ENCODE assay signal across 17 cellular contexts in the genomic region with DNA sequence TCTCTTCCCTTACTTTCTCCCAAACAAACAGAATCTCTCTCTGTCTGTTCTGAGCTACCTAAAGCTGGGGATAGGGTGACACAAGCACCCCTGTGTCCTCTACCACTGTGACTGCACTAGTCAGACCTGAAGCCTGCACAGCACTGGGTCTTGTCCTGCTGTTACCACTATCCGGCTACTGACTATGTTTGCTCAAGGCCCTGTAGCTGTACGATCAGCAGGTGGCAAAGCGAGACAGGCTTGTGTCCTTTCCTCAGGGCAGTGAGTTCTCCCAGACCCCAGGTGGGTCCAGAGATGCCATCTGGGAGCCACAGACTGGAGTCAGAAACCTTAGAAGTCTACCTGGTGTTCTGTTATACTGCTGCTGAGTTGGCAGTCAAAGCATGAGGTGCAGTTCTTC.
A peak's percentile ranks its signal among the peaks of the same experiment; 100 is the strongest.
DNase-seq lines count a peak whose midpoint lies in the region; ATAC-seq, FAIRE-seq and TF ChIP-seq lines count a peak whose summit lies in the region.
"Had no signal": no experiment of that assay in that cellular context is flagged by ENCODE, and none has a peak within 500 bp of the region (broad histone marks: within the 10 kb centered on the region; RNA-seq: fewer than 3 reads in every experiment).

No MANE protein-coding gene starts in this region.

- no peak overlapping the region for H3K9ac ChIP-seq in neuronal stem cell (ENCODE audit: low read depth, low read length, poor library complexity)
- H3K9ac ChIP-seq: KMS-11 had no signal

- no peak overlapping the region for H2BK120ac ChIP-seq in neuronal stem cell (ENCODE audit: low read depth, low read length)

- peak overlapping the region; percentile 13 for H3K18ac ChIP-seq in neuronal stem cell (ENCODE audit: low read length)

- H3K9me3 ChIP-seq in neuronal stem cell (replicated peaks in 1 of 2; ENCODE audit: control insufficient read depth in 2 of 2, insufficient read depth in 1 of 2, low read depth in 1 of 2, low read length in 2 of 2) (no peaks in the 10 kb centered on the region), thyroid gland (no peaks in the 10 kb centered on the region)
- H3K9me3 ChIP-seq: A549 had no signal

- H3K14ac ChIP-seq in neuronal stem cell (ENCODE audit: low read length): no peak overlapping the region

- H3K36me3 ChIP-seq in neuronal stem cell (replicated peaks in 1 of 2; ENCODE audit: control insufficient read depth in 2 of 2, insufficient read depth in 2 of 2, low read length in 2 of 2): no peaks in the 10 kb centered on the region
- no peaks in the 10 kb centered on the region for H3K36me3 ChIP-seq in thyroid gland

- no peak for TF ChIP-seq CTCF in thyroid gland (IDR thresholded peaks at IDR 0.05)

- no peaks in the 10 kb centered on the region for H3K27me3 ChIP-seq in neuronal stem cell (ENCODE audit: control insufficient read depth in 3 of 3, insufficient read depth in 3 of 3, low read depth in 1 of 3, low read length in 3 of 3)
- H3K27me3 ChIP-seq in thyroid gland: no peaks in the 10 kb centered on the region

- no peak overlapping the region for H4K8ac ChIP-seq in neuronal stem cell (ENCODE audit: low read depth, low read length)

- no peaks in the 10 kb centered on the region for H3K79me1 ChIP-seq in neuronal stem cell (ENCODE audit: low read depth, low read length)

- TF ChIP-seq POLR2A in thyroid gland (IDR thresholded peaks at IDR 0.05): no peak

- H3K4me1 ChIP-seq in neuronal stem cell (ENCODE audit: control insufficient read depth in 2 of 2, insufficient read depth in 1 of 2, low read depth in 1 of 2, low read length in 2 of 2): no peaks in the 10 kb centered on the region
- H3K4me1 ChIP-seq in thyroid gland: no peaks in the 10 kb centered on the region
- H3K4me1 ChIP-seq: A549 had no signal

- no peak overlapping the region for H3K4ac ChIP-seq in neuronal stem cell (ENCODE audit: low read length)

- H3K27ac ChIP-seq in neuronal stem cell (replicated peaks; ENCODE audit: low read length) (no peak overlapping the region), thyroid gland (no peak overlapping the region)
- H3K27ac ChIP-seq: A549, C4-2B, KMS-11 had no signal

- no peak overlapping the region for H3K23ac ChIP-seq in neuronal stem cell (ENCODE audit: low read depth, low read length, poor library complexity)

- no peak overlapping the region for H4K91ac ChIP-seq in neuronal stem cell (ENCODE audit: low read depth, low read length, poor library complexity)

- H3K4me3 ChIP-seq in neuronal stem cell (ENCODE audit: low read length in 2 of 2): no peak overlapping the region
- H3K4me3 ChIP-seq in thyroid gland (replicated peaks in 1 of 3): no peak overlapping the region
- H3K4me3 ChIP-seq: A549 had no signal

- no peak overlapping the region for H2AFZ ChIP-seq in neuronal stem cell (ENCODE audit: low read length)

- FAIRE-seq in HTR-8/SVneo (lab: Jason Lieb, UNC): peak; percentile 54
- FAIRE-seq: A549, H1 had no signal

- intact Hi-C loops in thyroid gland (cut with DNase I): no loop called here

- H3K4me2 ChIP-seq in neuronal stem cell (ENCODE audit: insufficient read depth, low read length, poor library complexity, severe bottlenecking): no peak overlapping the region
- H3K4me2 ChIP-seq: A549, KMS-11 had no signal

- H2BK12ac ChIP-seq in neuronal stem cell (ENCODE audit: low read length): no peak overlapping the region

- H2BK5ac ChIP-seq in neuronal stem cell (ENCODE audit: low read length): no peak overlapping the region

- ATAC-seq in left lobe of liver (peak; percentile 37), HG02588 (IDR thresholded peaks at IDR 0.05; ENCODE audit: unreplicated experiment) (no peak)

- H2BK15ac ChIP-seq in neuronal stem cell (ENCODE audit: low read length): no peak overlapping the region

- no CpG with 5 or more reads among the region's 3 CpGs for WGBS in neuronal stem cell (ENCODE audit: extremely low coverage in 2 of 2, insufficient read length in 2 of 2, insufficient replicate concordance in 1 of 2), 2 donors
- WGBS in thyroid gland, 2 donors: 95 to 97% methylated on average over 3 of the region's 3 CpGs

- DNase-seq in COLO668 (lab: John Stamatoyannopoulos, UW; ENCODE audit: unreplicated experiment) (peak; percentile 13), HTR-8/SVneo (ENCODE audit: insufficient read length, low spot score) (no peak), left lobe of liver (ENCODE audit: low spot score) (no peak), neuronal stem cell (ENCODE audit: low spot score) (no peak), thyroid gland (no peak)
- DNase-seq in effector CD8-positive, alpha-beta T cell (lab: John Stamatoyannopoulos, UW): no peak
- DNase-seq: AML-193; Calu3; CD4-positive, alpha-beta T cell; DMS79 treated with DMSO at 0.1 percent for 48 hours; GF-D8; H9 had no signal

- H2AK5ac ChIP-seq in neuronal stem cell (ENCODE audit: low read depth, low read length): no peak overlapping the region
